ENCODE assay signal across 9 cellular contexts in the genomic region with DNA sequence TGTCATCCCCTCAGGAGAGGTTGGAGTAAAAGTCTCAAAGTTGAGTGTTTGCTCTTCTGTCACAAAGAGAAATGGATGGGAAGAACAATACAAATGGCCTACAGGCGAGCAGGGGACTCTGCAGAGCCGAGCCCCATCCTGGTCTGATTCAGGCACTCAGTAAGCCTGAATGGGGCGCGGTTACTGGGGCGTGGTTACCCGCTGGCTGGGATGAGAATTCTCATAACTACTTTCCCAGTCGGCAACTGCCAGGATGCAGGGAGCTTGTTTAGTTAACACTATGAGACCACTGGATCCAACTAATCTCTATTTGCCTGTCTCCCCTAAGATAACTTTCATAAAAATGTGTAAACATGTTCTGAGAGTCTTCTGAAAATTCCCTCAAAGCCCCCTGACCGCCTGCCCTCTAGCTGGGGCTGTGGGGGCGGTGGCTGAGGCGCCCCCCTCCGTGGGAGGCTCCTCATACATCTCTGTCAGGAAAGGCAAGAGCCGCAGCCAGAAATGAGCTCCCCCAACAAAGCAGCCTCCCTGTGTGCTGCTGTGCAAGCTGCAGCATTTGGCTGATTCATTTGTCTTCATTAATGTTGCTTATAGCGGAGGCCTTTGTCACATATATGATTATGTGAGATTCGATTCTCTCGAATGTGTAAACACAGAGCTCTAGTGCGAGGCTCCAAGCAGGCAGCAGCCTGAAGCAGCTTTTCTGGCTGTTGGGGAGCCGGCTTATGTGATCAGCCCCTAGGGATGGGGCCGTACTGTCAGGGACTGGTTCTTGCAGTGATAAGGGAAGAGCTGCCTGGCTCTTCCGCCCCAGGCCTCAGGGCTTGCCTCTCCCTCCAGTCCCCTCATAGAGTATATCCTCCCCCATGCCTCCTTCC.
DNase-seq lines count a peak whose midpoint lies in the region; ATAC-seq, FAIRE-seq and TF ChIP-seq lines count a peak whose summit lies in the region.
"Had no signal": no experiment of that assay in that cellular context is flagged by ENCODE, and none has a peak within 500 bp of the region (broad histone marks: within the 10 kb centered on the region; RNA-seq: fewer than 3 reads in every experiment).

No MANE protein-coding gene starts in this region.

- peak; percentile 74 for FAIRE-seq in H54 (lab: Jason Lieb, UNC)

- ATAC-seq in omental fat pad (ENCODE audit: low FRiP score): peak; percentile 85
- ATAC-seq in GM18517 (IDR thresholded peaks at IDR 0.05; ENCODE audit: unreplicated experiment): no peak
- no peak for ATAC-seq in GM19324 (IDR thresholded peaks at IDR 0.05; ENCODE audit: low FRiP score, unreplicated experiment)

- H3K4me3 ChIP-seq in fibroblast of mammary gland (ENCODE audit: control insufficient read depth, low read depth, low read length): no peak overlapping the region

- no peak for TF ChIP-seq POLR2A in H54 (IDR thresholded peaks at IDR 0.05; ENCODE audit: low read depth, low read length)

- DNase-seq in H54 (ENCODE audit: insufficient read length, low spot score) (peak; percentile 47), NCI-H82 (lab: John Stamatoyannopoulos, UW) (peak; percentile 69), fibroblast of mammary gland (ENCODE audit: low read depth) (peak; percentile 62), omental fat pad (ENCODE audit: low spot score) (peak; percentile 35), NK-92 (lab: John Stamatoyannopoulos, UW; ENCODE audit: unreplicated experiment) (no peak), occipital lobe (lab: John Stamatoyannopoulos, UW) (no peak)
- DNase-seq: stimulated activated CD4-positive, alpha-beta T cell treated with anti-CD3 and anti-CD28 coated beads, Interleukin-15, amount 100 ng/mL, for 24 hours had no signal

- no peak for TF ChIP-seq CTCF in fibroblast of mammary gland (conservative IDR thresholded peaks at IDR 0.05; ENCODE audit: control insufficient read depth, insufficient read depth, low read depth, low read length)
- TF ChIP-seq CTCF in omental fat pad (IDR thresholded peaks at IDR 0.05): no peak

Comparison
In these comparisons a context has a peak if more than half of its experiments do, and no peak if none do; other contexts are left out.
1. DNase-seq: peak in H54 (single experiment), NCI-H82 (single experiment), fibroblast of mammary gland (single experiment) and omental fat pad (single experiment); none in NK-92 (single experiment) and occipital lobe (single experiment).